2 cellular contexts compared by ENCODE assay signal in genomic region chr7:145147865-145148264, GRCh38.
TF ChIP-seq lines count a peak whose summit lies in the region.

No MANE protein-coding gene starts in this region.

TF ChIP-seq in IMR-90, 13 proteins besides CTCF, POLR2A, EP300 and RAD21 (continued from another document):
- TF ChIP-seq SMC3 (IDR thresholded peaks at IDR 0.05; ENCODE audit: low read depth, low read length) (no peak), BHLHE40 (IDR thresholded peaks at IDR 0.05; ENCODE audit: low read depth, low read length) (no peak), CHD1 (IDR thresholded peaks at IDR 0.05; ENCODE audit: low read depth, low read length) (no peak)
TF ChIP-seq in IMR-90: peak in this region for 1.

TF ChIP-seq in K562, 482 proteins besides CTCF, POLR2A, EP300 and RAD21 (continued from another document):
- TF ChIP-seq C11orf30 (IDR thresholded peaks at IDR 0.05; ENCODE audit: low read depth) (peak; percentile 62; the same call in 1 of the 2 replicates), POLR2AphosphoS2 (IDR thresholded peaks at IDR 0.05; ENCODE audit: low read length) (no peak), SRSF1 (IDR thresholded peaks at IDR 0.05; ENCODE audit: low read depth, low read length) (no peak), ZNF318 (IDR thresholded peaks at IDR 0.05; ENCODE audit: borderline replicate concordance in 1 of 2, low read depth in 1 of 2) (no peak), MAFK (IDR thresholded peaks at IDR 0.05; ENCODE audit: low read length) (peak; percentile 85), ELK3 (CRISPR knock-in tag; IDR thresholded peaks at IDR 0.05) (no peak), MAFG (tag; conservative IDR thresholded peaks at IDR 0.05) (peak; percentile 74), ZNF316 (IDR thresholded peaks at IDR 0.05) (peak; percentile 81)
- TF ChIP-seq, protein P1, sequence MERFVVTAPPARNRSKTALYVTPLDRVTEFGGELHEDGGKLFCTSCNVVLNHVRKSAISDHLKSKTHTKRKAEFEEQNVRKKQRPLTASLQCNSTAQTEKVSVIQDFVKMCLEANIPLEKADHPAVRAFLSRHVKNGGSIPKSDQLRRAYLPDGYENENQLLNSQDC (CRISPR knock-in tag; IDR thresholded peaks at IDR 0.05): no peak
TF ChIP-seq in K562: peak in this region for 5.
